ENCODE assay signal across 8 cellular contexts in the genomic region with DNA sequence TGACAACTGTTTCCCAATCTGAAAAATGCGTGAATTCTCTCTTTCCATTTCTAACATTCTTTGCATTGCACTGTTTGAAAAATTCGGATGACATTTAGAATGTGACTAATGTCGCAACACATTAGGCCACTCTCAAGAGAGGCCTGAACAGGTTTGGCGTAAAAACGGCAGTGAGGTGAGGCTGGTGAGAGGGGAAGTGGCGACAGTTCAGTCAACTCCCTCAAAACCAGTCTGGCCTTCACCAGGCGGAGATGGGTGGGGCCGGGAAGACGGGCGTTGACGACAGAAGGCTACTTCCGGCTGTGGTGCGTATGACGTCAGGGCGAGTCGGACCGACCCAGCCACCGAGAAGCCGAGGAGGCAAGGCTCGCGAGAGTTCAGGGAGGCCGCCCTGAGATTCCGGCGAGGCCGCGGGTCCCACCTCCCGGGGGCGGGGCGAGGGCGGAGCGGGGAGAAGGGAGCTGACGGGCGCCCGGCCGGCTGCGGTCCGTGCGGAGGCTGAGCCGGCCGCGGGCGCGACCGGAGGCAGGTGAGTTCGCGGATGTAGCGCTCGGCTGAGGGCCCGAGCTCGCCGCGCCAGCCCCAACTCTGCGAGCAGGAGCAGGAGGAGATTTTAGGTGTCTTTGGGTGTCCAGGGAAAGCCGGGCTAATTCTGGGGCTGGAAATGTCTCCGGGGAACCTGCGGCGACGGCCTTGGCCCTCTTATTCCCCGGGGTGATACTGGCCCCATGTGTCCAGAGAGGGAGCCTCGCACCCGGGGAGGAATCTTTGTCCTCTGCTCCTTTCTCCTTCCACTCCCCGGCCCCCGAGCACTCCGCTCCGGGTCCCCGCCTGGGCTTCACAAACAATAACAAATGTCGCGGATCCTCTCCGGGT. TPM values are rescaled to one million over a fixed set of nuclear protein-coding genes. Genes with fewer than 3 reads are reported as not detected.
A peak's percentile ranks its signal among the peaks of the same experiment; 100 is the strongest.
DNase-seq lines count a peak whose midpoint lies in the region; ATAC-seq and TF ChIP-seq lines count a peak whose summit lies in the region.

Gene STK38L (plus strand): TSS at position 483 of the 876 bp plus-strand sequence. CDS start 53,435 bp downstream, outside the sequence.

- no TSS peak for BruUV-seq in Panc1 (replicated peaks; lab: Mats Ljungman, UMichigan)

- H3K4me3 ChIP-seq in Jurkat, Clone E6-1 (ENCODE audit: low read length) = peak within 1 kb of the TSS; percentile 82
- H3K4me3 ChIP-seq in Panc1 (ENCODE audit: low read depth in 2 of 2, low read length in 2 of 2) (peak within 1 kb of the TSS; percentile 74 to 95), muscle layer of duodenum (ENCODE audit: low read depth in 1 of 2, low read length in 2 of 2) (peak within 1 kb of the TSS; percentile 67 to 97)

- no peaks in the 10 kb centered on the region for H3K36me3 ChIP-seq in Panc1 (ENCODE audit: control insufficient read depth, insufficient read depth, low read length)
- peaks cover 0 to 9% of the 10 kb centered on the region in 2 donors for H3K36me3 ChIP-seq in muscle layer of duodenum (ENCODE audit: control insufficient read depth in 1 of 2, insufficient read depth in 2 of 2, low read length in 2 of 2)

- TF ChIP-seq CTCF in Panc1 (IDR thresholded peaks at IDR 0.05) = peak; percentile 35

- peak; percentile 86 for DNase-seq in DMS79 (lab: John Stamatoyannopoulos, UW)
- peak; percentile 85 for DNase-seq in Jurkat, Clone E6-1 (ENCODE audit: low read depth, low spot score)
- peak; percentile 89 for DNase-seq in Panc1 (ENCODE audit: low read depth, low spot score)
- peak; percentile 99 for DNase-seq in activated T-cell treated with anti-CD3 and anti-CD28 coated beads, Interleukin-2, amount 50 U/mL, for 48 hours
- peak; percentile 94 to 96 for DNase-seq in stimulated activated CD8-positive, alpha-beta memory T cell treated with anti-CD3 and anti-CD28 coated beads, Interleukin-7, amount 100 ng/mL, for 4 hours (ENCODE audit: low read depth in 2 of 2)

- H3K9me3 ChIP-seq in Panc1 (ENCODE audit: control insufficient read depth, insufficient read depth, low read depth, low read length) (peaks cover 4% of the 10 kb centered on the region; the same call in 1 of the 2 replicates), muscle layer of duodenum (ENCODE audit: control insufficient read depth in 1 of 2, low read length in 2 of 2) (no peaks in the 10 kb centered on the region)

- H3K4me1 ChIP-seq in Panc1 (ENCODE audit: control insufficient read depth, insufficient read depth, low read length) (peaks cover 15% of the 10 kb centered on the region), muscle layer of duodenum (ENCODE audit: control insufficient read depth in 1 of 2, insufficient read depth in 2 of 2, low read length in 2 of 2) (peaks cover 0 to 16% of the 10 kb centered on the region in 2 donors)

- H3K27ac ChIP-seq in Panc1 (ENCODE audit: low read length) = peak within 1 kb of the TSS; percentile 94
- peak within 1 kb of the TSS; percentile 97 for H3K27ac ChIP-seq in muscle layer of duodenum (ENCODE audit: low read length)

- no peaks in the 10 kb centered on the region for H3K27me3 ChIP-seq in Panc1 (ENCODE audit: control insufficient read depth, insufficient read depth, low read length)
- H3K27me3 ChIP-seq in muscle layer of duodenum (ENCODE audit: low read depth, low read length) = no peaks in the 10 kb centered on the region

- POLR2A ChIA-PET in Panc1 (lab: Charles Lee) = interaction anchor here (0.7 kb wide), 1 partner anchor 42 kb away, joined by 3 read pairs; no protein-coding TSS in a partner anchor

- CTCF ChIA-PET in Panc1 (lab: Charles Lee) = interaction anchor here (0.5 to 0.6 kb wide), 3 partner anchors 58 to 289 kb away, joined by 3 to 9 read pairs (median 8); no protein-coding TSS in a partner anchor

- ATAC-seq in GM21619 (IDR thresholded peaks at IDR 0.05; ENCODE audit: unreplicated experiment) (peak; percentile 89), Panc1 (peak; percentile 99), esophagus mucosa (peak; percentile 98)

- in situ Hi-C loops in Panc1 (cut with HindIII; ENCODE audit: low pct_unique_long_range_greater_than_20kb, low sequenced_read_pairs) = no loop called here

- intact Hi-C loops in Panc1 (cut with micrococcal nuclease; ENCODE audit: unreplicated experiment) = no loop called here

RNA-seq across cellular contexts. Expression of gene STK38L, which starts in this region (rescaled TPM):
- polyA plus RNA-seq in Jurkat, Clone E6-1 (2012; ENCODE audit: insufficient read depth, insufficient read length) = 33.9 TPM
- total RNA-seq in Panc1 (2021; ENCODE audit: unreplicated experiment) (25.2 TPM), esophagus mucosa (27.2 TPM)
- polyA plus RNA-seq in Panc1 (2012; ENCODE audit: insufficient read length) = 16.8 TPM

Comparison
In these comparisons a context has a peak if more than half of its experiments do, and no peak if none do; other contexts are left out.
1. Peak in every context shown above with its lines: DNase-seq, ATAC-seq, H3K4me3 ChIP-seq and H3K27ac ChIP-seq.